In the genomic region with DNA sequence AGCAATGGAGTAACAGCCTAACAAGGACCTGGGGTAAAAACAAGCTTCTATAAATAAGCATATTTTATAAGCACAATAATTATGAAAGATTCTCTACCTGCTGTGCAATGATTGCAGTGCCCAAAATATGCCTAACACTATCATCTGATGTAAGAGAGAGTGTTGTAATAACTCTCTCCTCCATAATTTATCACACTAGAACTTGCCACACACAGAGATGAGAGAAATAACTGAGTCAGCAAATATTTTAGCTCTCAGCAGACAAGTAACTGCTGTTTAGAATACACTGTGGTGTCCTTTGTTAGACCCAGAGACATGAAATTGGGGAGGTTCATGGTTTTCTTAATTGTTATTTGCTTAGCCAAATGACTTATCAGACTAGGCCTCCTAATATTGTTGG, we compare ENCODE assay signal across 1 cellular context.
TF ChIP-seq lines count a peak whose summit lies in the region.

No MANE protein-coding gene starts in this region.

TF ChIP-seq in A549, 52 proteins besides CTCF, POLR2A, EP300 and RAD21 (continued from another document):
- TF ChIP-seq, protein P1, sequence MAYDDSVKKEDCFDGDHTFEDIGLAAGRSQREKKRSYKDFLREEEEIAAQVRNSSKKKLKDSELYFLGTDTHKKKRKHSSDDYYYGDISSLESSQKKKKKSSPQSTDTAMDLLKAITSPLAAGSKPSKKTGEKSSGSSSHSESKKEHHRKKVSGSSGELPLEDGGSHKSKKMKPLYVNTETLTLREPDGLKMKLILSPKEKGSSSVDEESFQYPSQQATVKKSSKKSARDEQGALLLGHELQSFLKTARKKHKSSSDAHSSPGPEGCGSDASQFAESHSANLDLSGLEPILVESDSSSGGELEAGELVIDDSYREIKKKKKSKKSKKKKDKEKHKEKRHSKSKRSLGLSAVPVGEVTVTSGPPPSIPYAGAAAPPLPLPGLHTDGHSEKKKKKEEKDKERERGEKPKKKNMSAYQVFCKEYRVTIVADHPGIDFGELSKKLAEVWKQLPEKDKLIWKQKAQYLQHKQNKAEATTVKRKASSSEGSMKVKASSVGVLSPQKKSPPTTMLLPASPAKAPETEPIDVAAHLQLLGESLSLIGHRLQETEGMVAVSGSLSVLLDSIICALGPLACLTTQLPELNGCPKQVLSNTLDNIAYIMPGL (CRISPR knock-in tag; IDR thresholded peaks at IDR 0.05; ENCODE audit: borderline replicate concordance): no peak
- TF ChIP-seq MAFK (IDR thresholded peaks at IDR 0.05; ENCODE audit: partially characterized antibody) (peak; percentile 96), SMC3 (IDR thresholded peaks at IDR 0.05) (no peak), HOXB5 (CRISPR knock-in tag; IDR thresholded peaks at IDR 0.05) (no peak)
